In genomic region chr4:72314869-72315268, GRCh38 we compare ENCODE assay signal across 11 cellular contexts.
DNase-seq lines count a peak whose midpoint lies in the region; TF ChIP-seq lines count a peak whose summit lies in the region.
"Had no signal": no experiment of that assay in that cellular context is flagged by ENCODE, and none has a peak within 500 bp of the region (broad histone marks: within the 10 kb centered on the region; RNA-seq: fewer than 3 reads in every experiment).

No MANE protein-coding gene starts in this region.

- no peaks in the 10 kb centered on the region for H3K36me3 ChIP-seq in SJCRH30
- H3K36me3 ChIP-seq: WERI-Rb-1 had no signal

- H3K4me1 ChIP-seq in SJCRH30: peaks cover 12% of the 10 kb centered on the region

- H3K4me3 ChIP-seq in SJCRH30: no peak overlapping the region
- no peak overlapping the region for H3K4me3 ChIP-seq in fibroblast of pulmonary artery (replicated peaks; ENCODE audit: low read depth, low read length)

- H3K27me3 ChIP-seq in SJCRH30: no peaks in the 10 kb centered on the region

- no peak for TF ChIP-seq CTCF in fibroblast of pulmonary artery (IDR thresholded peaks at IDR 0.05; ENCODE audit: low read length, missing control alignments)

- no peaks in the 10 kb centered on the region for H3K9me3 ChIP-seq in SJCRH30 (replicated peaks)

- no peak overlapping the region for H3K27ac ChIP-seq in SJCRH30
- H3K27ac ChIP-seq: WERI-Rb-1 had no signal

- DNase-seq in NCI-H82 (lab: John Stamatoyannopoulos, UW) (peak; percentile 62), NCI-H82 treated with DMSO at 0.1 percent for 48 hours (lab: John Stamatoyannopoulos, UW; ENCODE audit: unreplicated experiment) (no peak), SJCRH30 (peak; percentile 27 to 69), fibroblast of pulmonary artery (ENCODE audit: low read depth) (peak; percentile 94), stromal cell of bone marrow (ENCODE audit: low read depth) (peak; percentile 88), occipital lobe (lab: John Stamatoyannopoulos, UW) (no peak), islet precursor cell (no peak)
- no peak for DNase-seq in activated CD4-positive, alpha-beta T cell treated with anti-CD3 and anti-CD28 coated beads for 4 hours
- DNase-seq: activated effector memory CD4-positive, alpha-beta T cell treated with Interleukin-2 at 50 U/mL for 16 hours; effector CD8-positive, alpha-beta T cell; WERI-Rb-1 had no signal

Comparison
In these comparisons a context has a peak if more than half of its experiments do, and no peak if none do; other contexts are left out.
1. DNase-seq: peak in NCI-H82 (single experiment), SJCRH30 (2 of 2), fibroblast of pulmonary artery (single experiment) and stromal cell of bone marrow (single experiment); none in NCI-H82 treated with DMSO at 0.1 percent for 48 hours (single experiment), occipital lobe (single experiment), activated CD4-positive, alpha-beta T cell treated with anti-CD3 and anti-CD28 coated beads for 4 hours (0 of 2) and islet precursor cell (single experiment).